23 cellular contexts compared by ENCODE assay signal in the genomic region with DNA sequence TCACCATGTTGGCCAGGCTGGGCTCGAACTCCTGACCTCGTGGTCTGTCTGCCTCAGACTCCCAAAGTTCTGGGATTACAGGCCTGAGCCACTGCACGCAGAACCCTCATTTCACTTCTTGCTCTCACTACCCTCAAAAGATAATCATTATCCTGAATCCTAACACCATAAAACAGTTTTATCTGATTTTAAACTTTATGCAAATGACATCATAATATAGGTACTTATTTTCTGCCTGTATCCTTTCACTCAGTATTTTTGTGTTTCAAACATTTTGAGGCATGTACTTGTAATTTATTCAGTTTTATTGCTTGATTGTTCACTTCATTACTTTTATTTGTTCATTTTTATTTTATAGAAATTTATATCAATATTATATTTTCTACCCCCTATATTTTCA.
"Had no signal": no experiment of that assay in that cellular context is flagged by ENCODE, and none has a peak within 500 bp of the region (broad histone marks: within the 10 kb centered on the region; RNA-seq: fewer than 3 reads in every experiment).

No MANE protein-coding gene starts in this region.

- DNase-seq: islet precursor cell; left ventricle myocardium inferior; mesendoderm; naive B cell; natural killer cell; nephron progenitor cell; occipital lobe; psoas muscle; spleen; stimulated activated CD4-positive, alpha-beta T cell treated with anti-CD3 and anti-CD28 coated beads, Interleukin-4, amount 100 ng/mL, for 24 hours; stimulated activated naive CD4-positive, alpha-beta T cell; tibial artery; uterus had no signal

- H3K4me3 ChIP-seq: hepatocyte, left ventricle myocardium inferior, lung, neural progenitor cell, psoas muscle, skin epidermis, spleen, suprapubic skin, thoracic aorta, tibial artery, uterus had no signal

- H3K79me2 ChIP-seq: hepatocyte, parathyroid adenoma had no signal

- H3K4me2 ChIP-seq: hepatocyte, neural progenitor cell had no signal

- ATAC-seq: natural killer cell; psoas muscle; sciatic nerve; stimulated activated effector memory CD8-positive, alpha-beta T cell treated with anti-CD3 and anti-CD28 coated beads, Interleukin-12 subunit alpha, Interleukin-12 subunit beta, amount 100 ng/mL, for 72 hours had no signal

- H3K9me3 ChIP-seq: left ventricle myocardium inferior, neutrophil, psoas muscle, suprapubic skin, thoracic aorta, tibial artery, uterus had no signal

- H2AFZ ChIP-seq: hepatocyte, neural progenitor cell, parathyroid adenoma had no signal

- H3K36me3 ChIP-seq: left ventricle myocardium inferior, neural progenitor cell, neutrophil, spleen, suprapubic skin, thoracic aorta, tibial artery, uterus had no signal

- H3K27me3 ChIP-seq: hepatocyte, neural progenitor cell, neutrophil, spleen, suprapubic skin, tibial artery, uterus had no signal

- H3K27ac ChIP-seq: hepatocyte, left ventricle myocardium inferior, neural progenitor cell, neutrophil, parathyroid adenoma, psoas muscle, skin epidermis, spleen, suprapubic skin, thoracic aorta, tibial artery, uterus had no signal

- H3K4me1 ChIP-seq: left ventricle myocardium inferior, neural progenitor cell, parathyroid adenoma, psoas muscle, spleen, suprapubic skin, tibial artery, uterus had no signal

- H3K9ac ChIP-seq: neural progenitor cell, parathyroid adenoma had no signal
